In genomic region chr7:31437466-31437865, GRCh38 we compare ENCODE assay signal across 18 cellular contexts.
"Had no signal": no experiment of that assay in that cellular context is flagged by ENCODE, and none has a peak within 500 bp of the region (broad histone marks: within the 10 kb centered on the region; RNA-seq: fewer than 3 reads in every experiment).

No MANE protein-coding gene starts in this region.

- DNase-seq: activated CD4-positive, CD25-positive, alpha-beta regulatory T cell treated with anti-CD3 and anti-CD28 coated beads, Interleukin-2, amount 50 U/mL, for 72 hours; activated naive CD4-positive, alpha-beta T cell; activated naive CD8-positive, alpha-beta T cell treated with anti-CD3 and anti-CD28 coated beads, Interleukin-2, amount 10 ng/mL, durations not matched to agents 7 days and 5 days; activated T-cell treated with anti-CD3 and anti-CD28 coated beads for 4 hours; anterior cingulate cortex; brain microvascular endothelial cell; cortex of kidney; effector memory CD8-positive, alpha-beta T cell; left lung; mammary epithelial cell; mucosa of descending colon; naive thymus-derived CD4-positive, alpha-beta T cell; ovary; sigmoid colon; spleen; stimulated activated naive CD8-positive, alpha-beta T cell treated with anti-CD3 and anti-CD28 coated beads, Interleukin-15, amount 100 ng/mL, for 72 hours; upper lobe of right lung had no signal

- ATAC-seq: effector memory CD8-positive, alpha-beta T cell; gastroesophageal sphincter; left lung; mucosa of descending colon; naive thymus-derived CD4-positive, alpha-beta T cell; stimulated activated naive CD8-positive, alpha-beta T cell treated with anti-CD3 and anti-CD28 coated beads, Interleukin-15, amount 100 ng/mL, for 72 hours; upper lobe of right lung had no signal
